Comparison of ENCODE assay signal across 8 cellular contexts in the genomic region with DNA sequence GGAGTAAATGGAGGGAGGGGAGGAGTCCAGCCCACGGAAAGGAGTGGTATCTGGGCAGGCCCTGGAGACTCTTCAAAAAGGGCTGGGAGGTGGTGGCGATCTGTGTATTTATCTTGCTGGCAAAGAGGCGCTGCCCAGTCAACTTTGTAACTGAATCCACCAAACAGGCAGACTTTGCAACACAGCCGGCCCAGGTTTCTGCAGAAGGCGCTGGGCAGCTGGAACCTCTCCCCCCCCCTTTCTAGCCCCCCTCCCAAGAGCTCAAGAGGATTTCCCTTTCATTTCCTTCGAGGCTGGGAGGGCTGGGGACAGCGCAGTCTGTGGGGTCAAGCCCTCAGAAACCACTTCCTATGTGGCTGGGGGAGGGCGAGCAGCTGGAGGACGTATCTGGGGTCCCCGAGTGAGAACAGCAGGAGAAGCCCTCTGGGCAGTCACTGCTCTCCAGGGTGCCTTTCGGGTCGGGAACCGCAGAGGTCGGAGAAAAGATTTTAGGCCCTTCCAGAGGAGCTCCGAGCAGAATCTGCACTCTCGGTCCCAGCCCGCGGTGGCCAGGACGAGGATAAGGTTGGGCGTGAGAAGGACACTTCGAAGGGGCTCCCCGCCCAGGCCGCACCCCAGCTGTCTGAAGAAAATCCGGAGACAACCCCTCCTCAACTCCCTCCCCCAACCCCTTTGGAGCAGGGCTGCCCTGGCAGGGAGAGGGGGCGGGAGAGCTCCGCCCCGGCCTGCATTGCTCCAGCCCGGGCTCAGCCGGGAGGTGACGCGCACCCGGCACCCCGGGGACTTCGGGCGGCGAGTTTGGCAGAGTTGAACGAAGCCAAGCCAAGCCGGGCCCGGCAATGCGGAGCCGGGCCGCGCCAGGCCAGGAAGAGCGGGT. TPM values are rescaled to one million over a fixed set of nuclear protein-coding genes. Genes with fewer than 3 reads are reported as not detected.
DNase-seq lines count a peak whose midpoint lies in the region; ATAC-seq, FAIRE-seq and TF ChIP-seq lines count a peak whose summit lies in the region.

No MANE protein-coding gene starts in this region.

- TF ChIP-seq EP300 in A549 (IDR thresholded peaks at IDR 0.05) (no peak), upper lobe of left lung (IDR thresholded peaks at IDR 0.05) (no peak)

- peaks cover 21% of the 10 kb centered on the region for H3K4me1 Mint-ChIP-seq in activated T-helper 2 cell treated with anti-CD3 and anti-CD28 coated beads, Interferon-gamma antibody, Interleukin-2, Interleukin-4, amounts not matched to agents 10 μg/mL and 5 μg/mL and 100 μg/mL, durations not matched to agents 14 hours and 24 hours and 36 hours (ENCODE audit: low read depth)
- H3K4me1 Mint-ChIP-seq in neural crest cell, result peaks cover 45% of the 10 kb centered on the region

- no peaks in the 10 kb centered on the region for H3K27me3 ChIP-seq in upper lobe of left lung

- H3K4me3 ChIP-seq in A549 (peak overlapping the region; percentile 75), OCI-LY7 (ENCODE audit: low read depth, low read length, poor library complexity, severe bottlenecking) (peak overlapping the region; percentile 71), foreskin fibroblast (ENCODE audit: low read depth in 1 of 2, low read length in 2 of 2) (peak overlapping the region; percentile 87 to 91), upper lobe of left lung (peak overlapping the region; percentile 78 to 96 (median 83))

- peaks cover 41% of the 10 kb centered on the region for H3K27me3 Mint-ChIP-seq in activated T-helper 2 cell treated with anti-CD3 and anti-CD28 coated beads, Interferon-gamma antibody, Interleukin-2, Interleukin-4, amounts not matched to agents 10 μg/mL and 5 μg/mL and 100 μg/mL, durations not matched to agents 14 hours and 24 hours and 36 hours (ENCODE audit: low read depth)
- peaks cover 19% of the 10 kb centered on the region for H3K27me3 Mint-ChIP-seq in neural crest cell (ENCODE audit: low read depth)

- CTCF ChIA-PET in A549 (lab: Yijun Ruan, JAX), result interaction anchor here (1.0 to 2.1 kb wide), 4 partner anchors 15 to 70 kb away, joined by 3 to 9 read pairs (median 4); no protein-coding TSS in a partner anchor
- CTCF ChIA-PET in OCI-LY7 (lab: Charles Lee; ENCODE audit: unreplicated experiment), result no interaction called here

- DNase-seq in A549 (ENCODE audit: low read depth in 1 of 2, low spot score in 1 of 2), result peak; percentile 21 to 74
- peak; percentile 37 for DNase-seq in OCI-LY7 (ENCODE audit: low spot score)
- DNase-seq in activated T-helper 2 cell treated with anti-CD3 and anti-CD28 coated beads, Interferon-gamma antibody, Interleukin-2, Interleukin-4, amounts not matched to agents 10 μg/mL and 5 μg/mL and 100 μg/mL, durations not matched to agents 14 hours and 24 hours and 36 hours (ENCODE audit: low spot score), result peak; percentile 54
- DNase-seq in foreskin fibroblast, result peak; percentile 74 to 84
- peak; percentile 24 for DNase-seq in neural crest cell (ENCODE audit: low read depth, low spot score)
- peak; percentile 68 to 92 for DNase-seq in upper lobe of left lung

- peak overlapping the region; percentile 63 to 84 for H3K27ac ChIP-seq in A549
- H3K27ac ChIP-seq in OCI-LY7 (ENCODE audit: low read depth, low read length, poor library complexity, severe bottlenecking), result no peak overlapping the region
- peak overlapping the region; percentile 88 to 95 (median 90) for H3K27ac ChIP-seq in upper lobe of left lung

- no peak for FAIRE-seq in A549 (lab: Jason Lieb, UNC)

- ATAC-seq in A549 (peak; percentile 55 to 59), GM18508 (IDR thresholded peaks at IDR 0.05; ENCODE audit: insufficient read depth, unreplicated experiment) (peak; percentile 9), HG03095 (IDR thresholded peaks at IDR 0.05; ENCODE audit: unreplicated experiment) (peak; percentile 19), upper lobe of left lung (ENCODE audit: low FRiP score in 2 of 2) (peak; percentile 56 to 74)

- TF ChIP-seq POLR2A in A549 (IDR thresholded peaks at IDR 0.05; ENCODE audit: low read length), result no peak
- no peak for TF ChIP-seq POLR2A in upper lobe of left lung (IDR thresholded peaks at IDR 0.05)

- H3K4me1 ChIP-seq in A549 (peaks cover 25% of the 10 kb centered on the region), OCI-LY7 (ENCODE audit: insufficient read depth, low read length, poor library complexity, severe bottlenecking) (peaks cover 13% of the 10 kb centered on the region), upper lobe of left lung (peaks cover 21 to 57% (median 33%) of the 10 kb centered on the region in 4 donors)

- H3K4me3 Mint-ChIP-seq in activated T-helper 2 cell treated with anti-CD3 and anti-CD28 coated beads, Interferon-gamma antibody, Interleukin-2, Interleukin-4, amounts not matched to agents 10 μg/mL and 5 μg/mL and 100 μg/mL, durations not matched to agents 14 hours and 24 hours and 36 hours (ENCODE audit: low read depth), result peak overlapping the region; percentile 82
- H3K4me3 Mint-ChIP-seq in neural crest cell, result peak overlapping the region; percentile 96

- H3K79me2 ChIP-seq in OCI-LY7 (ENCODE audit: insufficient read depth, low read depth, low read length), result no peaks in the 10 kb centered on the region

- no peaks in the 10 kb centered on the region for H3K9me2 ChIP-seq in OCI-LY7 (ENCODE audit: insufficient read depth, low read length)

- intact Hi-C loops in OCI-LY7 (cut with micrococcal nuclease; ENCODE audit: unreplicated experiment), result no loop called here
- intact Hi-C loops in activated T-helper 2 cell treated with anti-CD3 and anti-CD28 coated beads, Interferon-gamma antibody, Interleukin-2, Interleukin-4, amounts not matched to agents 10 μg/mL and 5 μg/mL and 100 μg/mL, durations not matched to agents 14 hours and 24 hours and 36 hours (cut with micrococcal nuclease), result loop anchor here (1.0 to 10.0 kb wide), 4 partner anchors 10 to 470 kb away; partner anchors contain the start of gene PPIF

- WGBS in A549 (ENCODE audit: missing lambda C conversion rate), result 8% methylated on average over 11 of the region's 44 CpGs
- WGBS in upper lobe of left lung, 2 donors, result 0% methylated on average over 3 to 29 of the region's 44 CpGs

- no peaks in the 10 kb centered on the region; the same call in 1 of the 2 replicates for H4K20me1 ChIP-seq in OCI-LY7 (ENCODE audit: insufficient read depth, low read length)

- BruUV-seq in OCI-LY7 (replicated peaks; lab: Mats Ljungman, UMichigan), result no TSS peak

- H3K36me3 Mint-ChIP-seq in activated T-helper 2 cell treated with anti-CD3 and anti-CD28 coated beads, Interferon-gamma antibody, Interleukin-2, Interleukin-4, amounts not matched to agents 10 μg/mL and 5 μg/mL and 100 μg/mL, durations not matched to agents 14 hours and 24 hours and 36 hours (ENCODE audit: low read depth), result no peaks in the 10 kb centered on the region
- no peaks in the 10 kb centered on the region for H3K36me3 Mint-ChIP-seq in neural crest cell (ENCODE audit: low read depth)

- POLR2A ChIA-PET in A549 (lab: Yijun Ruan, JAX), result interaction anchor here (0.7 to 1.3 kb wide), 3 partner anchors 43 to 59 kb away, joined by 3 to 6 read pairs (median 3); no protein-coding TSS in a partner anchor
- POLR2A ChIA-PET in OCI-LY7 (lab: Charles Lee), result interaction anchor here (1.4 kb wide), 1 partner anchor 25 kb away, joined by 3 read pairs; no protein-coding TSS in a partner anchor

- H3K36me3 ChIP-seq in OCI-LY7 (ENCODE audit: insufficient read depth, low read length) (no peaks in the 10 kb centered on the region), upper lobe of left lung (no peaks in the 10 kb centered on the region)

- H3K4me2 ChIP-seq in A549, result peak overlapping the region; percentile 96
- H3K4me2 ChIP-seq in OCI-LY7 (ENCODE audit: low read length), result peak overlapping the region; percentile 85

- H3K9me3 ChIP-seq in A549 (no peaks in the 10 kb centered on the region), OCI-LY7 (ENCODE audit: low read length) (no peaks in the 10 kb centered on the region), upper lobe of left lung (no peaks in the 10 kb centered on the region)

- TF ChIP-seq CTCF in A549 (IDR thresholded peaks at IDR 0.05) (no peak), OCI-LY7 (conservative IDR thresholded peaks at IDR 0.05; ENCODE audit: low read length) (no peak), foreskin fibroblast (IDR thresholded peaks at IDR 0.05; ENCODE audit: low read depth, low read length) (no peak), neural crest cell (conservative IDR thresholded peaks at IDR 0.05) (no peak), upper lobe of left lung (IDR thresholded peaks at IDR 0.05) (no peak)

- H3K27ac Mint-ChIP-seq in activated T-helper 2 cell treated with anti-CD3 and anti-CD28 coated beads, Interferon-gamma antibody, Interleukin-2, Interleukin-4, amounts not matched to agents 10 μg/mL and 5 μg/mL and 100 μg/mL, durations not matched to agents 14 hours and 24 hours and 36 hours, result peak overlapping the region; percentile 21
- H3K27ac Mint-ChIP-seq in neural crest cell (ENCODE audit: unreplicated experiment), result no peak overlapping the region

- TF ChIP-seq RAD21 in A549 (conservative IDR thresholded peaks at IDR 0.05 in 1 of 2, IDR thresholded peaks at IDR 0.05 in 1 of 2), result no peak

- H3K9me3 Mint-ChIP-seq in activated T-helper 2 cell treated with anti-CD3 and anti-CD28 coated beads, Interferon-gamma antibody, Interleukin-2, Interleukin-4, amounts not matched to agents 10 μg/mL and 5 μg/mL and 100 μg/mL, durations not matched to agents 14 hours and 24 hours and 36 hours, result no peaks in the 10 kb centered on the region
- H3K9me3 Mint-ChIP-seq in neural crest cell, result no peaks in the 10 kb centered on the region

- 0 out of 2 replicates have a peak overlapping the region, but pooled peaks have one; percentile 9 for H2AFZ ChIP-seq in OCI-LY7 (ENCODE audit: low read length)

TF ChIP-seq in A549, 52 proteins besides CTCF, POLR2A, EP300 and RAD21 (continues in another document):
- TF ChIP-seq HOXB5 (CRISPR knock-in tag; IDR thresholded peaks at IDR 0.05) (no peak), NFE2L2 (conservative IDR thresholded peaks at IDR 0.05; ENCODE audit: low read length) (no peak), MYC (IDR thresholded peaks at IDR 0.05; ENCODE audit: borderline replicate concordance, low read length) (no peak), NPAS2 (CRISPR knock-in tag; IDR thresholded peaks at IDR 0.05; ENCODE audit: borderline replicate concordance) (no peak)

RNA-seq across cellular contexts. Expression of gene ZCCHC24, which starts 0.9 kb away (rescaled TPM):
- polyA plus RNA-seq in A549 (2011; rRNA removed) (2.4 and 2.7 TPM in 2 replicates), A549 (2017; fragmentation: RNase III; extraction: RNeasy Plus Mini Kit Qiagen cat#74134 plus additional on column Dnase treatment) (3.9 to 4.7 TPM (median 4.2 TPM) in 3 replicates)
- 1.6 and 2.6 TPM in 2 replicates for polyA plus RNA-seq in A549 (2012; cell fraction: cytosol; rRNA removed)
- polyA plus RNA-seq in A549 (2012; cell fraction: nucleus; rRNA removed), result 1.9 and 2.6 TPM in 2 replicates
- polyA minus RNA-seq in A549 (2011; rRNA and poly(A)+ RNA removed), result 3.3 and 4.0 TPM in 2 replicates
- total RNA-seq in OCI-LY7 (2014; rRNA removed; shearing (Covaris generic)), result 0.95 and 0.98 TPM in 2 replicates
- total RNA-seq in OCI-LY7 (2022) (2.2 and 3.7 TPM in 2 replicates), neural crest cell (24.3 and 26.5 TPM in 2 replicates), upper lobe of left lung (10 to 100 TPM; 12.6 to 45.7 (median 21.0) TPM)
- 2.1 and 2.6 TPM in 2 replicates for total RNA-seq in activated T-helper 2 cell treated with anti-CD3 and anti-CD28 coated beads, Interferon-gamma antibody, Interleukin-2, Interleukin-4, amounts not matched to agents 10 μg/mL and 5 μg/mL and 100 μg/mL, durations not matched to agents 14 hours and 24 hours and 36 hours

Comparison
In these comparisons a context has a peak if more than half of its experiments do, and no peak if none do; other contexts are left out.
1. ATAC-seq: peak in every context shown above with its lines; median percentile 65 in upper lobe of left lung; 57 in A549; 19 in HG03095; 9 in GM18508.
2. DNase-seq: peak in every context shown above with its lines; median percentile 80 in upper lobe of left lung; 79 in foreskin fibroblast; 54 in activated T-helper 2 cell treated with anti-CD3 and anti-CD28 coated beads, Interferon-gamma antibody, Interleukin-2, Interleukin-4, amounts not matched to agents 10 μg/mL and 5 μg/mL and 100 μg/mL, durations not matched to agents 14 hours and 24 hours and 36 hours; 48 in A549; 37 in OCI-LY7; 24 in neural crest cell.